8 cellular contexts compared by ENCODE assay signal in genomic region chr17:68511254-68511670, GRCh38. TPM values are rescaled to one million over a fixed set of nuclear protein-coding genes. Genes with fewer than 3 reads are reported as not detected.
A peak's percentile ranks its signal among the peaks of the same experiment; 100 is the strongest.
DNase-seq lines count a peak whose midpoint lies in the region; ATAC-seq and TF ChIP-seq lines count a peak whose summit lies in the region.

No MANE protein-coding gene starts in this region.

- intact Hi-C loops in heart left ventricle (cut with DNase I), result loop anchor here in 7 of 10 donors (2.0 to 5.0 kb wide), 5 partner anchors 36 to 264 kb away; partner anchors contain the start of gene AMZ2 (in 1 of the 7)
- intact Hi-C loops in Right ventricle myocardium superior (cut with DNase I), result loop anchor here (5.0 kb wide), 1 partner anchor 44 kb away; no protein-coding TSS in a partner anchor

- no peak for DNase-seq in heart left ventricle
- no peak for DNase-seq in Right ventricle myocardium superior
- DNase-seq in NCI-H82 treated with DMSO at 0.1 percent for 48 hours (lab: John Stamatoyannopoulos, UW; ENCODE audit: unreplicated experiment), result no peak
- no peak for DNase-seq in H4 (ENCODE audit: low spot score)
- DNase-seq in middle frontal gyrus (ENCODE audit: extremely low spot score, low spot score), result no peak

- H3K36me3 Mint-ChIP-seq in activated T-helper 17 cell treated with anti-CD3 and anti-CD28 coated beads, Interleukin-2, amount 50 U/mL, for 72 hours (ENCODE audit: low read depth), result peaks cover 43% of the 10 kb centered on the region

- H3K27ac ChIP-seq in heart left ventricle (peak overlapping the region; percentile 96 to 100 (median 98)), iPS-20b (ENCODE audit: low read length) (no peak overlapping the region), stomach smooth muscle (ENCODE audit: low read length) (peak overlapping the region; percentile 99)

- TF ChIP-seq POLR2A in heart left ventricle (IDR thresholded peaks at IDR 0.05), result no peak

- 12 to 16% (median 13%) methylated on average over 9 to 10 of the region's 10 CpGs for WGBS in heart left ventricle, 4 donors

- peak overlapping the region; percentile 98 for H3K4me3 Mint-ChIP-seq in activated T-helper 17 cell treated with anti-CD3 and anti-CD28 coated beads, Interleukin-2, amount 50 U/mL, for 72 hours

- H3K27me3 ChIP-seq in heart left ventricle (no peaks in the 10 kb centered on the region), iPS-20b (ENCODE audit: insufficient read depth, low read length) (no peaks in the 10 kb centered on the region), stomach smooth muscle (ENCODE audit: control insufficient read depth in 1 of 2, insufficient read depth in 2 of 2, low read length in 2 of 2) (no peaks in the 10 kb centered on the region)

- H3K4me1 Mint-ChIP-seq in activated T-helper 17 cell treated with anti-CD3 and anti-CD28 coated beads, Interleukin-2, amount 50 U/mL, for 72 hours, result peaks cover 44% of the 10 kb centered on the region

- H3K27ac Mint-ChIP-seq in activated T-helper 17 cell treated with anti-CD3 and anti-CD28 coated beads, Interleukin-2, amount 50 U/mL, for 72 hours, result peak overlapping the region; percentile 99

- H3K9ac ChIP-seq in iPS-20b (ENCODE audit: low read depth, low read length), result peak overlapping the region; percentile 87; the same call in 1 of the 2 replicates
- peak overlapping the region; percentile 96 to 97 for H3K9ac ChIP-seq in stomach smooth muscle (ENCODE audit: low read length in 2 of 2)

- H3K4me1 ChIP-seq in heart left ventricle (peaks cover 0 to 65% (median 30%) of the 10 kb centered on the region in 12 donors), iPS-20b (ENCODE audit: insufficient read depth, low read length) (peaks cover 7% of the 10 kb centered on the region; the same call in 1 of the 2 replicates), stomach smooth muscle (ENCODE audit: control insufficient read depth, insufficient read depth, low read length) (peaks cover 4% of the 10 kb centered on the region)

- peak in 3 of 12 donors; percentile 7 to 19 (median 14) for TF ChIP-seq CTCF in heart left ventricle (IDR thresholded peaks at IDR 0.05)

- ATAC-seq in heart left ventricle (no peak), Right ventricle myocardium superior (ENCODE audit: poor library complexity) (no peak)
- no peak for ATAC-seq in activated T-helper 17 cell treated with anti-CD3 and anti-CD28 coated beads, Interleukin-2, amount 50 U/mL, for 72 hours (replicated peaks)

- peak overlapping the region; percentile 60 to 94 (median 76) for H3K4me3 ChIP-seq in heart left ventricle
- peak overlapping the region; percentile 87 for H3K4me3 ChIP-seq in iPS-20b (ENCODE audit: low read length)
- peak overlapping the region; percentile 98 for H3K4me3 ChIP-seq in stomach smooth muscle (ENCODE audit: low read length in 2 of 2)

- no peaks in the 10 kb centered on the region for H3K27me3 Mint-ChIP-seq in activated T-helper 17 cell treated with anti-CD3 and anti-CD28 coated beads, Interleukin-2, amount 50 U/mL, for 72 hours

- H3K9me3 Mint-ChIP-seq in activated T-helper 17 cell treated with anti-CD3 and anti-CD28 coated beads, Interleukin-2, amount 50 U/mL, for 72 hours, result no peaks in the 10 kb centered on the region

- H3K36me3 ChIP-seq in heart left ventricle (peaks cover 0 to 16% (median 12%) of the 10 kb centered on the region in 9 donors), iPS-20b (ENCODE audit: insufficient read depth, low read depth, low read length) (peaks cover 16% of the 10 kb centered on the region), stomach smooth muscle (ENCODE audit: control insufficient read depth in 2 of 2, insufficient read depth in 2 of 2, low read length in 2 of 2) (no peaks in the 10 kb centered on the region)

- H3K9me3 ChIP-seq in heart left ventricle (no peaks in the 10 kb centered on the region), iPS-20b (ENCODE audit: insufficient read depth, low read depth, low read length) (no peaks in the 10 kb centered on the region), stomach smooth muscle (ENCODE audit: control insufficient read depth in 2 of 2, low read length in 2 of 2) (no peaks in the 10 kb centered on the region)

RNA-seq across cellular contexts. Expression of gene PRKAR1A, which starts 1.0 kb away (rescaled TPM):
- 1,000 to 10,000 TPM in 3 of 9 donors, 100 to 1,000 TPM in 6; 435 to 1,392 (median 837) TPM for total RNA-seq in heart left ventricle
- polyA plus RNA-seq in heart left ventricle, result 100 to 1,000 TPM; 192 to 904 TPM
- 607 TPM for total RNA-seq in Right ventricle myocardium superior
- 100 to 1,000 TPM; 175 to 186 TPM for total RNA-seq in activated T-helper 17 cell treated with anti-CD3 and anti-CD28 coated beads, Interleukin-2, amount 50 U/mL, for 72 hours
- total RNA-seq in H4 (2014; rRNA removed; shearing (Covaris generic)), result 161 and 207 TPM in 2 replicates

RNA-seq across cellular contexts. Expression of gene WIPI1, which starts 54.0 kb away (rescaled TPM):
- 100 to 1,000 TPM in 5 of 9 donors, 10 to 100 TPM in 4; 68.6 to 145 (median 103) TPM for total RNA-seq in heart left ventricle
- polyA plus RNA-seq in heart left ventricle, result 100 to 1,000 TPM in 1 of 2 donors, 10 to 100 TPM in 1; 57.1 to 128 TPM
- 63.7 TPM for total RNA-seq in Right ventricle myocardium superior
- total RNA-seq in activated T-helper 17 cell treated with anti-CD3 and anti-CD28 coated beads, Interleukin-2, amount 50 U/mL, for 72 hours, result 10 to 100 TPM in 1 of 2 donors, 1 to 10 TPM in 1; 8.6 to 25.6 TPM
- 66.0 and 70.8 TPM in 2 replicates for total RNA-seq in H4 (2014; rRNA removed; shearing (Covaris generic))
